19 cellular contexts compared by ENCODE assay signal in the genomic region with DNA sequence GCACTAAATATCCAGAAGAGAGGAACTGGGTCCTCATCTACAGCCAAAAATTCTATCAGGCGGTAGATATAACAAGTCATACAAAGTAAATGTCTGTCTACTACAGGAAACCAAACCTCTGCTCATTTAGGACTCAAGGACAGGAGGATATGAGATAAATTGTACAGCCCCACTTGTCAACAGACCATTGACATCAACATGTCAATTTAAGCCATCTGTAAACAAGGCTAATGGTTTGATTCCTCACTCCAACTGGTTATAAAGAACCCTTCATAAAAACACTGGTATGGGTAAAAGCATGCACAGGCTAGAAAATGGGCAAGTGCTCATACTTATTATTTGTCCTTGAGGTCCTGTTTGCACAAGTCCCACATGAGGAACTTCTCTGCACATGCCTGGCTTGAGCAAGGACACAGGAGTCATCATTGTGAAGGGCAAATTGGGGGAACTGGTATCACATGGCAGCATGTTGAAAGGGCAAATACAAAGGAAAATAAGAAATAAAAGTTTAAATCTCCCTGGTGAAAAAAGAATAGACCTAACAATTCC. TPM values are rescaled to one million over a fixed set of nuclear protein-coding genes. Genes with fewer than 3 reads are reported as not detected.
DNase-seq lines count a peak whose midpoint lies in the region; TF ChIP-seq lines count a peak whose summit lies in the region.
"Had no signal": no experiment of that assay in that cellular context is flagged by ENCODE, and none has a peak within 500 bp of the region (broad histone marks: within the 10 kb centered on the region; RNA-seq: fewer than 3 reads in every experiment).

No MANE protein-coding gene starts in this region.

- H3K4me3 ChIP-seq in NB4 (ENCODE audit: low read depth, low read length) (no peak overlapping the region), colonic mucosa (no peak overlapping the region)
- H3K4me3 ChIP-seq: A549, K562 had no signal

- DNase-seq in NOMO-1 treated with DMSO at 0.1 percent for 48 hours (lab: John Stamatoyannopoulos, UW; ENCODE audit: unreplicated experiment) (peak; percentile 11), NOMO-1 treated with dmso at 0.1 percent for 144 hours (lab: John Stamatoyannopoulos, UW; ENCODE audit: unreplicated experiment) (no peak), NB4 (ENCODE audit: low read depth) (peak; percentile 14), NCI-H510A (lab: John Stamatoyannopoulos, UW) (peak; percentile 14), dermis blood vessel endothelial cell (no peak), colonic mucosa (no peak)
- DNase-seq in activated CD4-positive, alpha-beta T cell treated with anti-CD3 and anti-CD28 coated beads for 4 hours: no peak
- DNase-seq: Calu3; CD4-positive, alpha-beta memory T cell; DMS79 treated with DMSO at 0.1 percent for 48 hours; MV-4-11; NCI-H1436 treated with DMSO at 0.1 percent for 48 hours; NCI-H2081 treated with DMSO at 0.1 percent for 48 hours; NCI-H526; NK-92 treated with Interleukin-12 subunit alpha and Interleukin-12 subunit beta, amount 100 ng/mL, for 24 hours; OCI-M1; Right ventricle myocardium superior had no signal

- intact Hi-C loops in colonic mucosa (cut with DNase I): no loop called here

- no peaks in the 10 kb centered on the region for H3K36me3 ChIP-seq in colonic mucosa

- TF ChIP-seq CTCF in NB4 (IDR thresholded peaks at IDR 0.05; ENCODE audit: low read depth, low read length) (no peak), colonic mucosa (IDR thresholded peaks at IDR 0.05) (no peak)

- H3K9me3 ChIP-seq in colonic mucosa: no peaks in the 10 kb centered on the region
- H3K9me3 ChIP-seq: A549 had no signal

- H3K9ac ChIP-seq in colonic mucosa (ENCODE audit: low read depth in 2 of 2, low read length in 2 of 2): no peak overlapping the region

- no peak overlapping the region for H3K27ac ChIP-seq in colonic mucosa
- H3K27ac ChIP-seq: A549 had no signal

- no peaks in the 10 kb centered on the region for H3K27me3 ChIP-seq in colonic mucosa

- TF ChIP-seq POLR2A in NB4 (IDR thresholded peaks at IDR 0.05; ENCODE audit: extremely low read depth, insufficient read length): no peak

- no peaks in the 10 kb centered on the region for H3K4me1 ChIP-seq in colonic mucosa
- H3K4me1 ChIP-seq: A549 had no signal

RNA-seq across cellular contexts. Expression of a gene that starts 13.2 kb away (rescaled TPM):
- total RNA-seq in dermis blood vessel endothelial cell (4.6 and 5.9 TPM in 2 replicates), colonic mucosa (1 to 10 TPM; 1.6 to 3.8 TPM)

RNA-seq across cellular contexts. Expression of a gene that starts 18.3 kb away (rescaled TPM):
- total RNA-seq in dermis blood vessel endothelial cell (1.4 and 2.6 TPM in 2 replicates), colonic mucosa (1 to 10 TPM; 1.4 to 1.5 TPM)
- total RNA-seq: CD4-positive, alpha-beta memory T cell had no signal

RNA-seq across cellular contexts. Expression of a gene that starts 23.0 kb away (rescaled TPM):
- total RNA-seq in dermis blood vessel endothelial cell (22.8 and 28.8 TPM in 2 replicates), colonic mucosa (10 to 100 TPM; 44.7 to 55.6 TPM)

RNA-seq across cellular contexts. Expression of a gene that starts 42.8 kb away (rescaled TPM):
- 4.3 and 6.0 TPM in 2 replicates for total RNA-seq in dermis blood vessel endothelial cell
- 10 to 100 TPM; 37.4 to 38.4 TPM for total RNA-seq in colonic mucosa

Comparison
In these comparisons a context has a peak if more than half of its experiments do, and no peak if none do; other contexts are left out.
1. DNase-seq: peak in NOMO-1 treated with DMSO at 0.1 percent for 48 hours (single experiment), NB4 (single experiment) and NCI-H510A (single experiment); none in NOMO-1 treated with dmso at 0.1 percent for 144 hours (single experiment), dermis blood vessel endothelial cell (single experiment), activated CD4-positive, alpha-beta T cell treated with anti-CD3 and anti-CD28 coated beads for 4 hours (0 of 2) and colonic mucosa (single experiment).